11 cellular contexts compared by ENCODE assay signal in genomic region chr7:435518-436366, GRCh38.
A peak's percentile ranks its signal among the peaks of the same experiment; 100 is the strongest.
DNase-seq lines count a peak whose midpoint lies in the region; ATAC-seq and TF ChIP-seq lines count a peak whose summit lies in the region.
"Had no signal": no experiment of that assay in that cellular context is flagged by ENCODE, and none has a peak within 500 bp of the region (broad histone marks: within the 10 kb centered on the region; RNA-seq: fewer than 3 reads in every experiment).

No MANE protein-coding gene starts in this region.

- no peaks in the 10 kb centered on the region for H3K36me3 ChIP-seq in psoas muscle (ENCODE audit: insufficient read depth in 1 of 2, low read depth in 1 of 2)

- no peak overlapping the region for H3K4me3 ChIP-seq in fibroblast of the aortic adventitia (ENCODE audit: low read depth, low read length)
- no peak overlapping the region for H3K4me3 ChIP-seq in psoas muscle

- H3K27ac Mint-ChIP-seq in T-helper 17 cell = no peak overlapping the region

- no peaks in the 10 kb centered on the region for H3K27me3 ChIP-seq in psoas muscle (ENCODE audit: insufficient read depth in 3 of 3, low read length in 2 of 3)

- peaks cover 6% of the 10 kb centered on the region for H3K4me1 ChIP-seq in psoas muscle

- ATAC-seq in T-helper 17 cell (no peak), psoas muscle (no peak), HG02759 (IDR thresholded peaks at IDR 0.05; ENCODE audit: unreplicated experiment) (no peak), GM21526 (IDR thresholded peaks at IDR 0.05; ENCODE audit: low FRiP score, unreplicated experiment) (no peak)

- TF ChIP-seq CTCF in fibroblast of the aortic adventitia (IDR thresholded peaks at IDR 0.05; ENCODE audit: insufficient read depth, low read length) = no peak
- TF ChIP-seq CTCF in psoas muscle (IDR thresholded peaks at IDR 0.05) = no peak

- peaks cover 10% of the 10 kb centered on the region for H3K27me3 Mint-ChIP-seq in T-helper 17 cell

- peak overlapping the region; percentile 28 for H3K4me3 Mint-ChIP-seq in T-helper 17 cell

- H3K9me3 ChIP-seq in T-helper 17 cell (ENCODE audit: control insufficient read depth, low read length, poor library complexity, severe bottlenecking) = no peaks in the 10 kb centered on the region
- no peaks in the 10 kb centered on the region for H3K9me3 ChIP-seq in psoas muscle

- H3K4me1 Mint-ChIP-seq in T-helper 17 cell = peaks cover 2% of the 10 kb centered on the region

- H3K27ac ChIP-seq in psoas muscle = no peak overlapping the region

- 60 to 62% (median 62%) methylated on average over 28 to 29 of the region's 29 CpGs for WGBS in psoas muscle, 3 donors

- peak; percentile 6 for DNase-seq in EH (ENCODE audit: low read depth)
- no peak for DNase-seq in T-helper 17 cell
- DNase-seq in fibroblast of the aortic adventitia (ENCODE audit: low read depth) = peak; percentile 39
- DNase-seq in psoas muscle = peak; percentile 70 to 71
- no peak for DNase-seq in Ammon's horn (ENCODE audit: low spot score)
- DNase-seq in UCSD-AML1 (lab: John Stamatoyannopoulos, UW; ENCODE audit: unreplicated experiment) = no peak
- DNase-seq: activated effector memory CD4-positive, alpha-beta T cell treated with anti-CD3 and anti-CD28 coated beads, Interleukin-2, amount 50 U/mL, for 16 hours; hippocampal formation; SHP77 had no signal

- no peaks in the 10 kb centered on the region for H3K36me3 Mint-ChIP-seq in T-helper 17 cell (ENCODE audit: low read depth)

- intact Hi-C loops in psoas muscle (cut with DNase I) = no loop called here

Comparison
In these comparisons a context has a peak if more than half of its experiments do, and no peak if none do; other contexts are left out.
1. DNase-seq: peak in EH (single experiment), fibroblast of the aortic adventitia (single experiment) and psoas muscle (2 of 2); none in T-helper 17 cell (0 of 3), Ammon's horn (single experiment) and UCSD-AML1 (single experiment).